ENCODE assay signal across 15 cellular contexts in the genomic region with DNA sequence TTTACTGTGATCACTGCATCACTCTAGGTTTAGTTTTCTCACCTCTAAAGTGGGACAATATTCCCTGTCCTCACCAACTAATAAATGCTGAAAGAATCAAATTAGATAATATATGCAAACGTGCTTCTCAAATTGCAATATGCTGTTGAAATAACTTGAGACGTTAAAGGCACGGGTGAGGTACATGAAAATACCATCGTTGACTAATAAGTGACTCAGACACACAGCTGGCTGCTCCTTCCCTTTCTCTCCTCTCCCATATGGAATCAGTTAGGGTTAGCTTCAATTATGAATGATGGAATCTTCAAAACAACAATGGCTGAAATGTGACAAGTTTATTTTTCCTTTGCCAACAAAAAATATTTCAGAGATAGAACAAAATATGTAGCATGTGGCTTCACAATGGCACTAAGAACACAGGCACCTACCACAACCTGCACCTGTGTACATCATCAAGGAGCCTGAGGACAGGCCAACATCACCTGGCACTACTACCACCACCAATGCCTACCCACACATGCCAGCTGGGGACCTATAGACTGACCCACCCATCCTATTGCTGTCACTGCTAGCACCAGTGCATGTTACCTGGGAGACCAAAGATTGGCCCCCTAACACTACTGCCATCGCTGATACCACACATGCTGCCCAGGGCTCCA. TPM values are rescaled to one million over a fixed set of nuclear protein-coding genes. Genes with fewer than 3 reads are reported as not detected.
DNase-seq lines count a peak whose midpoint lies in the region; ATAC-seq, FAIRE-seq and TF ChIP-seq lines count a peak whose summit lies in the region.
"Had no signal": no experiment of that assay in that cellular context is flagged by ENCODE, and none has a peak within 500 bp of the region (broad histone marks: within the 10 kb centered on the region; RNA-seq: fewer than 3 reads in every experiment).

No MANE protein-coding gene starts in this region.

- TF ChIP-seq CTCF in bronchial epithelial cell (IDR thresholded peaks at IDR 0.05; ENCODE audit: insufficient read depth, low read length, severe bottlenecking): no peak
- no peak for TF ChIP-seq CTCF in heart right ventricle (IDR thresholded peaks at IDR 0.05)

- no peaks in the 10 kb centered on the region for H3K9me3 ChIP-seq in MG63
- H3K9me3 ChIP-seq in heart right ventricle: no peaks in the 10 kb centered on the region
- H3K9me3 ChIP-seq: left ventricle myocardium inferior had no signal

- H3K27me3 ChIP-seq in MG63: no peaks in the 10 kb centered on the region
- no peaks in the 10 kb centered on the region for H3K27me3 ChIP-seq in bronchial epithelial cell (ENCODE audit: control insufficient read depth, insufficient read depth, low read length)
- peaks cover 0 to 21% (median 3%) of the 10 kb centered on the region in 7 donors for H3K27me3 ChIP-seq in heart right ventricle

- H3K4me3 ChIP-seq in MG63 (no peak overlapping the region), bronchial epithelial cell (ENCODE audit: low read depth, low read length) (no peak overlapping the region), heart right ventricle (no peak overlapping the region)
- H3K4me3 ChIP-seq: left ventricle myocardium inferior had no signal

- DNase-seq in DMS53 (lab: John Stamatoyannopoulos, UW) (peak; percentile 32), MG63 (peak; percentile 64), bronchial epithelial cell (ENCODE audit: low read depth) (peak; percentile 91), non-pigmented ciliary epithelial cell (ENCODE audit: low read depth) (peak; percentile 63), heart right ventricle (no peak), DMS153 (lab: John Stamatoyannopoulos, UW) (no peak), anterior cingulate cortex (lab: John Stamatoyannopoulos, UW) (no peak)
- DNase-seq: activated B cell treated with CpG ODN at 0.5 μM for 24 hours; activated T-cell treated with anti-CD3 and anti-CD28 coated beads, Interleukin-2, amount 50 U/mL, for 4 hours; Calu3; cerebellar nuclear complex; left ventricle myocardium inferior had no signal

- H3K27ac ChIP-seq in heart right ventricle: no peak overlapping the region
- H3K27ac ChIP-seq: left ventricle myocardium inferior had no signal

- H3K36me3 ChIP-seq in MG63 (no peaks in the 10 kb centered on the region), bronchial epithelial cell (ENCODE audit: control insufficient read depth, insufficient read depth, low read length) (no peaks in the 10 kb centered on the region), heart right ventricle (no peaks in the 10 kb centered on the region)
- H3K36me3 ChIP-seq: left ventricle myocardium inferior had no signal

- peak; percentile 47 for FAIRE-seq in bronchial epithelial cell (lab: Jason Lieb, UNC)

- H3K4me1 ChIP-seq in heart right ventricle: no peaks in the 10 kb centered on the region
- H3K4me1 ChIP-seq: left ventricle myocardium inferior had no signal

- ATAC-seq in heart right ventricle: no peak
- no peak for ATAC-seq in HG02840 (IDR thresholded peaks at IDR 0.05; ENCODE audit: low FRiP score, unreplicated experiment)
- ATAC-seq: activated T-cell treated with anti-CD3 and anti-CD28 coated beads, Interleukin-2, amount 50 U/mL, for 4 hours had no signal

- 79 to 85% methylated on average over 5 of the region's 5 CpGs for WGBS in heart right ventricle, 2 donors

- intact Hi-C loops in heart right ventricle (cut with DNase I): no loop called here

RNA-seq across cellular contexts. Expression of gene GDPD4, which starts 13.7 kb away (rescaled TPM):
- not detected in 2 replicates for total RNA-seq in MG63 (2014; rRNA removed; shearing (Covaris generic); ENCODE audit: low replicate concordance)
- total RNA-seq in bronchial epithelial cell (not detected in 2 replicates), heart right ventricle (not detected)
- polyA plus RNA-seq in heart right ventricle: not detected
- total RNA-seq: activated B cell treated with CpG ODN at 0.5 μM for 24 hours; activated T-cell treated with anti-CD3 and anti-CD28 coated beads, Interleukin-2, amount 50 U/mL, for 4 hours; Calu3; left ventricle myocardium inferior; NCI-H460; neural crest cell had no signal

Comparison
In these comparisons a context has a peak if more than half of its experiments do, and no peak if none do; other contexts are left out.
1. DNase-seq: peak in DMS53 (single experiment), MG63 (single experiment), bronchial epithelial cell (single experiment) and non-pigmented ciliary epithelial cell (single experiment); none in heart right ventricle (0 of 2), DMS153 (single experiment) and anterior cingulate cortex (0 of 58).